Comparison of ENCODE assay signal across 18 cellular contexts in genomic region chr6:34684364-34684763, GRCh38.
"Had no signal": no experiment of that assay in that cellular context is flagged by ENCODE, and none has a peak within 500 bp of the region (broad histone marks: within the 10 kb centered on the region; RNA-seq: fewer than 3 reads in every experiment).

No MANE protein-coding gene starts in this region.

- H3K9me3 Mint-ChIP-seq: activated naive CD4-positive, alpha-beta T cell treated with anti-CD3 and anti-CD28 coated beads, Interleukin-2, amount 50 U/mL, for 24 hours; activated T-helper 2 cell treated with anti-CD3 and anti-CD28 coated beads, Interferon-gamma antibody, Interleukin-2, Interleukin-4, amounts not matched to agents 10 μg/mL and 5 μg/mL and 100 μg/mL, durations not matched to agents 14 hours and 24 hours and 36 hours; memory B cell; stimulated activated naive CD8-positive, alpha-beta T cell treated with anti-CD3 and anti-CD28 coated beads, Interleukin-15, amount 100 ng/mL, for 72 hours had no signal

- H3K4me3 ChIP-seq: coronary artery, thoracic aorta, upper lobe of right lung had no signal

- H3K27me3 ChIP-seq: upper lobe of right lung had no signal

- H3K9me3 ChIP-seq: thoracic aorta, upper lobe of right lung had no signal

- ATAC-seq: activated CD4-positive, CD25-positive, alpha-beta regulatory T cell treated with anti-CD3 and anti-CD28 coated beads, Interleukin-2, amount 50 U/mL, for 24 hours; left ventricle myocardium superior; sciatic nerve; stimulated activated naive CD8-positive, alpha-beta T cell treated with anti-CD3 and anti-CD28 coated beads, Interleukin-15, amount 100 ng/mL, for 72 hours; upper lobe of right lung had no signal

- H3K27ac Mint-ChIP-seq: activated T-helper 2 cell treated with anti-CD3 and anti-CD28 coated beads, Interferon-gamma antibody, Interleukin-2, Interleukin-4, amounts not matched to agents 10 μg/mL and 5 μg/mL and 100 μg/mL, durations not matched to agents 14 hours and 24 hours and 36 hours; memory B cell; stimulated activated naive CD8-positive, alpha-beta T cell treated with anti-CD3 and anti-CD28 coated beads, Interleukin-15, amount 100 ng/mL, for 72 hours had no signal

- DNase-seq: activated CD4-positive, alpha-beta T cell treated with anti-CD3 and anti-CD28 coated beads, Interleukin-2, amount 50 U/mL, for 1 hour; activated CD8-positive, alpha-beta memory T cell treated with anti-CD3 and anti-CD28 coated beads for 24 hours; amniotic stem cell; central memory CD4-positive, alpha-beta T cell; effector CD8-positive, alpha-beta T cell; foreskin melanocyte; kidney glomerular epithelial cell; left ventricle myocardium superior; stimulated activated naive CD8-positive, alpha-beta T cell treated with anti-CD3 and anti-CD28 coated beads, Interleukin-15, amount 100 ng/mL, for 72 hours; T1000; upper lobe of right lung had no signal

- H3K36me3 ChIP-seq: upper lobe of right lung had no signal

- H3K27ac ChIP-seq: coronary artery, thoracic aorta, upper lobe of right lung had no signal

- H3K27me3 Mint-ChIP-seq: activated naive CD4-positive, alpha-beta T cell treated with anti-CD3 and anti-CD28 coated beads, Interleukin-2, amount 50 U/mL, for 24 hours; memory B cell; stimulated activated naive CD8-positive, alpha-beta T cell treated with anti-CD3 and anti-CD28 coated beads, Interleukin-15, amount 100 ng/mL, for 72 hours had no signal

- H3K4me3 Mint-ChIP-seq: activated naive CD4-positive, alpha-beta T cell treated with anti-CD3 and anti-CD28 coated beads, Interleukin-2, amount 50 U/mL, for 24 hours; memory B cell; stimulated activated naive CD8-positive, alpha-beta T cell treated with anti-CD3 and anti-CD28 coated beads, Interleukin-15, amount 100 ng/mL, for 72 hours had no signal
